Comparison of ENCODE assay signal across 8 cellular contexts in the genomic region with DNA sequence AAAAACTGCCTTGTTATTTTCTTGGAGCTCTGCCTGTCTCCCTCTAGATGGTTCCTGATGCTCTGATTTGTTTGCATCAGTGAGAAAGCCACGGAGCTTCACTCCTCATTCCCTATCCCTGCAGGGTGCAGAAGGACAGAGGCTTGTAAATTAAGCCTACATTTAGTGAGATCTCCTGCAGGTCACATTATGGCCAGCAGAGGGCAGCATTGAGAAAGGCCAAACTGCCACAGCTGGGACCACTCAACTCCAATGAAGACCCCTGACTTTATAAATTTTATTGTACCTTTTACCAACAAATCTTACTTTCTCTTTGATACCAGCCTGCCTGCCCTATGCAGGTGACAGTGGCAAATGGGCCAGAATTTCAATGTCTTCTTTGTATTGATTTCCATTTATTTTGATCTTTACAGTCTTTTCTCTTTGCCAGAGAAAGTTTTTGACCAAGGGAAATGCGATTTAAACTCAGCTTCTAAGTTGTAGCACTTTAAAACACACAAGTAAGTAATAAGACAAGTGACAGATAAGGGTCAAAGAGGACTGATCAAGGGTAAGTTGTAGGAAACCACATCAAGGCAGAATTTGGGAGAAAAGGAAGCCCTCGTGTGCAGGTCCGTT.
A peak's percentile ranks its signal among the peaks of the same experiment; 100 is the strongest.
DNase-seq lines count a peak whose midpoint lies in the region; ATAC-seq and TF ChIP-seq lines count a peak whose summit lies in the region.

No MANE protein-coding gene starts in this region.

- H3K27me3 ChIP-seq in NT2/D1 (ENCODE audit: insufficient read depth, insufficient read length) (no peaks in the 10 kb centered on the region), adrenal gland (no peaks in the 10 kb centered on the region), iPS DF 6.9 (ENCODE audit: control insufficient read depth, insufficient read depth, low read length) (no peaks in the 10 kb centered on the region)

- peak; percentile 2 for DNase-seq in activated CD4-positive, CD25-positive, alpha-beta regulatory T cell treated with anti-CD3 and anti-CD28 coated beads, Interleukin-2, amount 50 U/mL, for 16 hours (ENCODE audit: low read depth, low spot score)
- DNase-seq in NT2/D1 (ENCODE audit: low read depth, low spot score) (peak; percentile 42), adrenal gland (peak; percentile 18 to 82 (median 48)), iPS DF 6.9 (ENCODE audit: low read depth, low spot score) (peak; percentile 41), NCI-H774 (lab: John Stamatoyannopoulos, UW) (no peak)
- DNase-seq in stimulated activated CD4-positive, alpha-beta T cell treated with anti-CD3 and anti-CD28 coated beads, Interleukin-12 subunit alpha, Interleukin-12 subunit beta, amount 100 ng/mL, for 4 hours: peak; percentile 39

- no peak for TF ChIP-seq POLR2A in adrenal gland (IDR thresholded peaks at IDR 0.05)

- H3K9ac ChIP-seq in NT2/D1 (ENCODE audit: insufficient read length, low read depth): no peak overlapping the region

- H3K4me3 ChIP-seq in NT2/D1 (ENCODE audit: insufficient read length, low read depth) (no peak overlapping the region), adrenal gland (no peak overlapping the region), iPS DF 6.9 (ENCODE audit: low read length) (no peak overlapping the region)

- WGBS in adrenal gland, 4 donors: 43 to 56% (median 49%) methylated on average over 4 of the region's 4 CpGs
- no CpG with 5 or more reads among the region's 4 CpGs for WGBS in iPS DF 6.9 (ENCODE audit: insufficient coverage, insufficient read length)

- peak; percentile 45 to 78 (median 68) for TF ChIP-seq CTCF in adrenal gland (IDR thresholded peaks at IDR 0.05)

- no peak overlapping the region for H3K27ac ChIP-seq in adrenal gland
- H3K27ac ChIP-seq in iPS DF 6.9 (ENCODE audit: low read length): no peak overlapping the region

- H3K4me1 ChIP-seq in NT2/D1 (ENCODE audit: insufficient read depth, insufficient read length) (no peaks in the 10 kb centered on the region), adrenal gland (replicated peaks in 1 of 2) (no peaks in the 10 kb centered on the region), iPS DF 6.9 (ENCODE audit: control insufficient read depth, insufficient read depth, low read length) (peaks cover 1% of the 10 kb centered on the region; the same call in 1 of the 2 replicates)

- H3K9me3 ChIP-seq in NT2/D1 (ENCODE audit: insufficient read depth, low read length) (no peaks in the 10 kb centered on the region), adrenal gland (replicated peaks in 1 of 3) (no peaks in the 10 kb centered on the region), iPS DF 6.9 (ENCODE audit: control insufficient read depth, insufficient read depth, low read length) (no peaks in the 10 kb centered on the region)

- H3K36me3 ChIP-seq in NT2/D1 (ENCODE audit: insufficient read depth, insufficient read length, low read length) (no peaks in the 10 kb centered on the region), adrenal gland (replicated peaks in 1 of 2) (no peaks in the 10 kb centered on the region), iPS DF 6.9 (ENCODE audit: control insufficient read depth, insufficient read depth, low read length) (no peaks in the 10 kb centered on the region)

- ATAC-seq in activated CD4-positive, CD25-positive, alpha-beta regulatory T cell treated with anti-CD3 and anti-CD28 coated beads, Interleukin-2, amount 50 U/mL, for 24 hours: no peak
- ATAC-seq in HG02610 (IDR thresholded peaks at IDR 0.05; ENCODE audit: unreplicated experiment): peak; percentile 74

- intact Hi-C loops in adrenal gland (cut with DNase I): no loop called here
